ENCODE assay signal across 9 cellular contexts in genomic region chr2:39664898-39665591, GRCh38. TPM values are rescaled to one million over a fixed set of nuclear protein-coding genes. Genes with fewer than 3 reads are reported as not detected.
DNase-seq lines count a peak whose midpoint lies in the region; ATAC-seq, FAIRE-seq and TF ChIP-seq lines count a peak whose summit lies in the region.
"Had no signal": no experiment of that assay in that cellular context is flagged by ENCODE, and none has a peak within 500 bp of the region (broad histone marks: within the 10 kb centered on the region; RNA-seq: fewer than 3 reads in every experiment).

No MANE protein-coding gene starts in this region.

- no peaks in the 10 kb centered on the region for H3K36me3 Mint-ChIP-seq in HFFc6 (ENCODE audit: low read depth)
- H3K36me3 Mint-ChIP-seq in activated naive CD8-positive, alpha-beta T cell treated with anti-CD3 and anti-CD28 coated beads, Interleukin-2, amount 10 ng/mL, durations not matched to agents 7 days and 5 days, result no peaks in the 10 kb centered on the region

- H3K9me3 Mint-ChIP-seq in HFFc6, result no peaks in the 10 kb centered on the region
- no peaks in the 10 kb centered on the region for H3K9me3 Mint-ChIP-seq in activated naive CD8-positive, alpha-beta T cell treated with anti-CD3 and anti-CD28 coated beads, Interleukin-2, amount 10 ng/mL, durations not matched to agents 7 days and 5 days

- POLR2A ChIA-PET in activated naive CD8-positive, alpha-beta T cell treated with anti-CD3 and anti-CD28 coated beads, Interleukin-2, amount 10 ng/mL, durations not matched to agents 7 days and 5 days (lab: Charles Lee), result no interaction called here

- H3K9ac ChIP-seq in GM23248, result no peak overlapping the region

- no peaks in the 10 kb centered on the region for H3K9me3 ChIP-seq in sigmoid colon
- H3K9me3 ChIP-seq in GM23248 (ENCODE audit: low read depth), result no peaks in the 10 kb centered on the region

- no peak for TF ChIP-seq EP300 in sigmoid colon (IDR thresholded peaks at IDR 0.05)

- H3K36me3 ChIP-seq in sigmoid colon (no peaks in the 10 kb centered on the region), GM23248 (ENCODE audit: low read depth) (no peaks in the 10 kb centered on the region)

- H3K27ac ChIP-seq in sigmoid colon, result peak overlapping the region in 1 of 4 donors; percentile 49
- H3K27ac ChIP-seq in GM23248, result no peak overlapping the region

- H3K27me3 ChIP-seq in sigmoid colon, result peaks cover 0 to 44% (median 22%) of the 10 kb centered on the region in 3 donors
- peaks cover 56% of the 10 kb centered on the region for H3K27me3 ChIP-seq in GM23248 (replicated peaks; ENCODE audit: insufficient read depth)

- H3K4me1 Mint-ChIP-seq in HFFc6 (ENCODE audit: low read depth), result peaks cover 16% of the 10 kb centered on the region
- H3K4me1 Mint-ChIP-seq in activated naive CD8-positive, alpha-beta T cell treated with anti-CD3 and anti-CD28 coated beads, Interleukin-2, amount 10 ng/mL, durations not matched to agents 7 days and 5 days, result peaks cover 3% of the 10 kb centered on the region

- H3K27ac Mint-ChIP-seq in HFFc6, result no peak overlapping the region
- no peak overlapping the region for H3K27ac Mint-ChIP-seq in activated naive CD8-positive, alpha-beta T cell treated with anti-CD3 and anti-CD28 coated beads, Interleukin-2, amount 10 ng/mL, durations not matched to agents 7 days and 5 days

- FAIRE-seq in HTR-8/SVneo (lab: Jason Lieb, UNC), result no peak
- FAIRE-seq: keratinocyte had no signal

- WGBS in sigmoid colon, 2 donors, result 30% methylated on average over 26 of the region's 26 CpGs
- 35 to 39% methylated on average over 25 to 26 of the region's 26 CpGs for WGBS in GM23248 (ENCODE audit: low coverage in 1 of 2, low lambda C conversion rate in 2 of 2, missing lambda C conversion rate in 2 of 2), 2 experiments

- H3K4me1 ChIP-seq in sigmoid colon (peaks cover 0 to 17% (median 12%) of the 10 kb centered on the region in 4 donors), GM23248 (ENCODE audit: insufficient read depth) (no peaks in the 10 kb centered on the region; the same call in 1 of the 2 replicates)

- DNase-seq in HFFc6 (no peak), sigmoid colon (no peak), HTR-8/SVneo (ENCODE audit: insufficient read length, low spot score) (no peak), COLO668 (lab: John Stamatoyannopoulos, UW; ENCODE audit: unreplicated experiment) (no peak), GM23248 (no peak)
- no peak for DNase-seq in activated naive CD8-positive, alpha-beta T cell treated with anti-CD3 and anti-CD28 coated beads, Interleukin-2, amount 10 ng/mL, durations not matched to agents 7 days and 5 days

- no peaks in the 10 kb centered on the region; the same call in 1 of the 2 replicates for H3K9me2 ChIP-seq in GM23248 (ENCODE audit: insufficient read depth)

- no peaks in the 10 kb centered on the region for H3F3A ChIP-seq in GM23248 (ENCODE audit: insufficient read depth)

- TF ChIP-seq POLR2A in sigmoid colon (IDR thresholded peaks at IDR 0.05), result no peak

- intact Hi-C loops in sigmoid colon (cut with DNase I), result no loop called here

- no peak overlapping the region for H3K4me2 ChIP-seq in GM23248 (ENCODE audit: unreplicated experiment)

- no peak for ATAC-seq in activated naive CD8-positive, alpha-beta T cell treated with anti-CD3 and anti-CD28 coated beads, Interleukin-2, amount 10 ng/mL, durations not matched to agents 7 days and 5 days (ENCODE audit: low read depth)

- in situ Hi-C loops in GM23248 (cut with MboI), result no loop called here

- TF ChIP-seq CTCF in HFFc6 (IDR thresholded peaks at IDR 0.05) (no peak), sigmoid colon (IDR thresholded peaks at IDR 0.05) (no peak)

- no peak overlapping the region for H2AFZ ChIP-seq in GM23248

- H3K4me3 Mint-ChIP-seq in HFFc6, result peak overlapping the region; percentile 40; the same call in 1 of the 2 replicates
- H3K4me3 Mint-ChIP-seq in activated naive CD8-positive, alpha-beta T cell treated with anti-CD3 and anti-CD28 coated beads, Interleukin-2, amount 10 ng/mL, durations not matched to agents 7 days and 5 days, result peak overlapping the region; percentile 68

- H3K4me3 ChIP-seq in iPS-11a (ENCODE audit: low read depth, low read length) (peak overlapping the region; percentile 44), sigmoid colon (peak overlapping the region in 3 of 4 donors; percentile 58 to 73 (median 67)), GM23248 (no peak overlapping the region)

- H3K27me3 Mint-ChIP-seq in HFFc6 (ENCODE audit: insufficient read depth), result peaks cover 30% of the 10 kb centered on the region
- H3K27me3 Mint-ChIP-seq in activated naive CD8-positive, alpha-beta T cell treated with anti-CD3 and anti-CD28 coated beads, Interleukin-2, amount 10 ng/mL, durations not matched to agents 7 days and 5 days, result peaks cover 75% of the 10 kb centered on the region

- no peaks in the 10 kb centered on the region for H3K79me2 ChIP-seq in GM23248 (ENCODE audit: insufficient read depth)

- H4K20me1 ChIP-seq in GM23248 (ENCODE audit: insufficient read depth), result no peaks in the 10 kb centered on the region

RNA-seq across cellular contexts. Expression of gene TMEM178A, which starts 0.7 kb away (rescaled TPM):
- under 1 TPM; 0.18 to 0.99 (median 0.44) TPM for total RNA-seq in HFFc6 (2021; fragmentation: NEBNext Ultra II Directional; extraction: Animal tissue kit (Norgen Biotek cat#: 25700))
- under 1 TPM; 0.17 to 0.23 TPM for total RNA-seq in activated naive CD8-positive, alpha-beta T cell treated with anti-CD3 and anti-CD28 coated beads, Interleukin-2, amount 10 ng/mL, durations not matched to agents 7 days and 5 days
- total RNA-seq in sigmoid colon, result 1 to 10 TPM; 1.1 to 6.1 (median 3.2) TPM
- polyA plus RNA-seq in sigmoid colon (under 1 TPM in 2 of 3 donors, not detected in 1; 0.60 to 0.64 TPM), GM23248 (2016; fragmentation: Nextera tagmentation; extraction: Ambion mirVana) (0.23 TPM in 1 of 2 replicates, not detected in the other)
- total RNA-seq in GM23248 (2014; rRNA removed; shearing (Covaris generic)), result 0.32 TPM in 1 of 2 replicates, not detected in the other
- total RNA-seq: activated CD8-positive, alpha-beta memory T cell treated with anti-CD3 and anti-CD28 coated beads for 36 hours had no signal
